In genomic region chr5:18546570-18546969, GRCh38 we compare ENCODE assay signal across 19 cellular contexts.
"Had no signal": no experiment of that assay in that cellular context is flagged by ENCODE, and none has a peak within 500 bp of the region (broad histone marks: within the 10 kb centered on the region; RNA-seq: fewer than 3 reads in every experiment).

No MANE protein-coding gene starts in this region.

- H3K4me3 Mint-ChIP-seq: endodermal cell; naive thymus-derived CD8-positive, alpha-beta T cell; stimulated activated naive B cell treated with anti-CD40 and anti-IgM and Interleukin-4, amounts not matched to agents 10 μg/mL and 1 μg/mL and 100 μg/mL, for 72 hours; stimulated activated naive CD8-positive, alpha-beta T cell treated with anti-CD3 and anti-CD28 coated beads, Interleukin-15, amount 100 ng/mL, for 72 hours had no signal

- H3K27ac Mint-ChIP-seq: endodermal cell; naive thymus-derived CD8-positive, alpha-beta T cell; stimulated activated naive B cell treated with anti-CD40 and anti-IgM and Interleukin-4, amounts not matched to agents 10 μg/mL and 1 μg/mL and 100 μg/mL, for 72 hours; stimulated activated naive CD8-positive, alpha-beta T cell treated with anti-CD3 and anti-CD28 coated beads, Interleukin-15, amount 100 ng/mL, for 72 hours had no signal

- H3K4me1 Mint-ChIP-seq: naive thymus-derived CD8-positive, alpha-beta T cell; stimulated activated naive B cell treated with anti-CD40 and anti-IgM and Interleukin-4, amounts not matched to agents 10 μg/mL and 1 μg/mL and 100 μg/mL, for 72 hours; stimulated activated naive CD8-positive, alpha-beta T cell treated with anti-CD3 and anti-CD28 coated beads, Interleukin-15, amount 100 ng/mL, for 72 hours had no signal

- H3K36me3 Mint-ChIP-seq: naive thymus-derived CD8-positive, alpha-beta T cell; stimulated activated naive B cell treated with anti-CD40 and anti-IgM and Interleukin-4, amounts not matched to agents 10 μg/mL and 1 μg/mL and 100 μg/mL, for 72 hours had no signal

- ATAC-seq: foreskin keratinocyte; left lobe of liver; mucosa of descending colon; naive thymus-derived CD8-positive, alpha-beta T cell; sciatic nerve; stimulated activated naive B cell treated with anti-CD40 and anti-IgM and Interleukin-4, amounts not matched to agents 10 μg/mL and 1 μg/mL and 100 μg/mL, for 72 hours; stimulated activated naive CD8-positive, alpha-beta T cell treated with anti-CD3 and anti-CD28 coated beads, Interleukin-15, amount 100 ng/mL, for 72 hours had no signal

- DNase-seq: effector CD4-positive, alpha-beta T cell; endodermal cell; erythroblast; foreskin keratinocyte; hippocampal formation; kidney glomerular epithelial cell; mammary epithelial cell; mucosa of descending colon; naive thymus-derived CD8-positive, alpha-beta T cell; posterior cingulate gyrus; spleen; stimulated activated CD4-positive, alpha-beta T cell treated with anti-CD3 and anti-CD28 coated beads, Interleukin-15, amount 100 ng/mL, for 24 hours; stimulated activated CD4-positive, alpha-beta T cell treated with anti-CD3 and anti-CD28 coated beads, Interleukin-1b, Interleukin-23, amount 100 ng/mL, for 48 hours; stimulated activated CD4-positive, alpha-beta T cell treated with anti-CD3 and anti-CD28 coated beads, Interleukin-4, amount 100 ng/mL, for 24 hours; stimulated activated naive B cell treated with anti-CD40 and anti-IgM and Interleukin-4, amounts not matched to agents 10 μg/mL and 1 μg/mL and 100 μg/mL, for 72 hours; stimulated activated naive CD8-positive, alpha-beta T cell treated with anti-CD3 and anti-CD28 coated beads, Interleukin-15, amount 100 ng/mL, for 72 hours; trophoblast cell had no signal

- H3K27me3 Mint-ChIP-seq: naive thymus-derived CD8-positive, alpha-beta T cell; stimulated activated naive B cell treated with anti-CD40 and anti-IgM and Interleukin-4, amounts not matched to agents 10 μg/mL and 1 μg/mL and 100 μg/mL, for 72 hours; stimulated activated naive CD8-positive, alpha-beta T cell treated with anti-CD3 and anti-CD28 coated beads, Interleukin-15, amount 100 ng/mL, for 72 hours had no signal
